ENCODE assay signal across 23 cellular contexts in genomic region chr12:100820314-100820713, GRCh38. TPM values are rescaled to one million over a fixed set of nuclear protein-coding genes. Genes with fewer than 3 reads are reported as not detected.
"Had no signal": no experiment of that assay in that cellular context is flagged by ENCODE, and none has a peak within 500 bp of the region (broad histone marks: within the 10 kb centered on the region; RNA-seq: fewer than 3 reads in every experiment).

No MANE protein-coding gene starts in this region.

- DNase-seq: activated CD4-positive, alpha-beta memory T cell treated with anti-CD3 and anti-CD28 coated beads, Interleukin-2, amount 10 ng/mL, durations not matched to agents 7 days and 5 days; activated CD4-positive, alpha-beta T cell treated with anti-CD3 and anti-CD28 coated beads, Interleukin-2, amount 10 ng/mL, durations not matched to agents 7 days and 5 days; activated CD4-positive, CD25-positive, alpha-beta regulatory T cell; activated gamma-delta T cell; activated naive CD4-positive, alpha-beta T cell treated with anti-CD3 and anti-CD28 coated beads for 36 hours; activated T-cell treated with anti-CD3 and anti-CD28 coated beads for 4 hours; activated T-cell treated with anti-CD3 and anti-CD28 coated beads, Interleukin-2, amount 50 U/mL, for 48 hours; central memory CD4-positive, alpha-beta T cell; NCI-H1092; NCI-H1417; NCI-H1930; NCI-H2171; NCI-H345; NCI-H510A; NCI-H526 treated with DMSO at 0.1 percent for 48 hours; NCI-H82; SIG-M5; T-helper 1 cell had no signal

- ATAC-seq: activated T-helper 17 cell treated with anti-CD3 and anti-CD28 coated beads, Interleukin-2, amount 50 U/mL, for 72 hours had no signal

- H3K27ac ChIP-seq: VCaP had no signal

RNA-seq across cellular contexts. Expression of gene ANO4, which starts 25.7 kb away (rescaled TPM):
- total RNA-seq: activated CD4-positive, alpha-beta memory T cell treated with anti-CD3 and anti-CD28 coated beads, Interleukin-2, amount 10 ng/mL, durations not matched to agents 7 days and 5 days; activated CD4-positive, alpha-beta T cell treated with anti-CD3 and anti-CD28 coated beads, Interleukin-2, amount 10 ng/mL, durations not matched to agents 7 days and 5 days; activated CD8-positive, alpha-beta memory T cell treated with anti-CD3 and anti-CD28 coated beads for 36 hours; activated naive CD4-positive, alpha-beta T cell treated with anti-CD3 and anti-CD28 coated beads for 36 hours; activated T-helper 17 cell treated with anti-CD3 and anti-CD28 coated beads, Interleukin-2, amount 50 U/mL, for 72 hours; OCI-LY7; T-helper 2 cell treated with Interferon-gamma antibody and Interleukin-4, amounts not matched to agents 100 ng/mL and 5 ng/mL, for 36 hours had no signal
